ENCODE assay signal across 22 cellular contexts in the genomic region with DNA sequence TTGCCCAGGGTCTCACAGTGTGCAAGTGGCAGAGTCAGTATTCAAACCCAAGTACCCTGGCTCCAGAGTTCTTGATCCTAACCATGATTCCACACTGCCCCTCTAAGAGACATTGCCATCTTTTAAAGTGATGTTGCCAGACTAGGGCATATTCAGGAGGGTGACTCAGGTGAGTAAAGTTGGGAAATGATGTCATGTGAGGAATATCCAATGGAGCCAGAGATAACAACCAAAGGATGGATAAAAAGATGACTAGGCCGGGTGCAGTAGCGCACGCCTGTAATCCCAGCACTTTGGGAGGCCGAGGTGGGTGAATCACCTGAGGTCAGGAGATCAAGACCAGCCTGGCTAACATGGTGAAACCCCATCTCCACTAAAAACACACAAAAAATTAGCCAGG.
DNase-seq lines count a peak whose midpoint lies in the region; ATAC-seq, FAIRE-seq and TF ChIP-seq lines count a peak whose summit lies in the region.
"Had no signal": no experiment of that assay in that cellular context is flagged by ENCODE, and none has a peak within 500 bp of the region (broad histone marks: within the 10 kb centered on the region; RNA-seq: fewer than 3 reads in every experiment).

No MANE protein-coding gene starts in this region.

- H3K9me3 ChIP-seq in PC-3 (ENCODE audit: low read length): no peaks in the 10 kb centered on the region
- H3K9me3 ChIP-seq: BE2C had no signal

- H2BK120ac ChIP-seq in mesendoderm (ENCODE audit: low read depth, low read length): no peak overlapping the region

- H3K36me3 ChIP-seq in bronchial epithelial cell (ENCODE audit: control insufficient read depth, insufficient read depth, low read length): no peaks in the 10 kb centered on the region
- no peaks in the 10 kb centered on the region for H3K36me3 ChIP-seq in mesendoderm (ENCODE audit: control insufficient read depth, insufficient read depth, low read length)
- H3K36me3 ChIP-seq in PC-3 (ENCODE audit: low read depth, low read length): no peaks in the 10 kb centered on the region
- H3K36me3 ChIP-seq: BE2C had no signal

- H3K18ac ChIP-seq in mesendoderm (ENCODE audit: low read length): no peak overlapping the region

- H3F3A ChIP-seq in PC-3 (ENCODE audit: low read length, unreplicated experiment): no peaks in the 10 kb centered on the region

- H3K79me2 ChIP-seq in mesendoderm (ENCODE audit: control insufficient read depth, insufficient read depth, low read length) (no peaks in the 10 kb centered on the region), PC-3 (ENCODE audit: low read length) (no peaks in the 10 kb centered on the region)

- no peak overlapping the region for H3K4me3 ChIP-seq in bronchial epithelial cell (ENCODE audit: low read depth, low read length)
- no peak overlapping the region for H3K4me3 ChIP-seq in mesendoderm (ENCODE audit: low read length)
- H3K4me3 ChIP-seq in PC-3 (ENCODE audit: low read length): no peak overlapping the region
- H3K4me3 ChIP-seq: K562 had no signal

- H2BK15ac ChIP-seq in mesendoderm (replicated peaks; ENCODE audit: low read depth): no peak overlapping the region

- H4K5ac ChIP-seq in mesendoderm (ENCODE audit: low read length): no peak overlapping the region

- H3K23ac ChIP-seq in mesendoderm (ENCODE audit: low read length): no peak overlapping the region

- no peak for TF ChIP-seq CTCF in RWPE1 (conservative IDR thresholded peaks at IDR 0.05; ENCODE audit: low read depth)
- no peak for TF ChIP-seq CTCF in bronchial epithelial cell (IDR thresholded peaks at IDR 0.05; ENCODE audit: insufficient read depth, low read length, severe bottlenecking)
- no peak for TF ChIP-seq CTCF in PC-3 (conservative IDR thresholded peaks at IDR 0.05; ENCODE audit: low read depth, low read length)

- no peak for ATAC-seq in GM21528 (IDR thresholded peaks at IDR 0.05; ENCODE audit: low FRiP score, unreplicated experiment)
- ATAC-seq in PC-3: no peak
- ATAC-seq: HCT116, K562 had no signal

- no peaks in the 10 kb centered on the region for H4K20me1 ChIP-seq in PC-3 (ENCODE audit: low read length)

- BruUV-seq in PC-3 (replicated peaks; lab: Mats Ljungman, UMichigan): no TSS peak

- no peak overlapping the region for H2AFZ ChIP-seq in PC-3 (ENCODE audit: low read length)

- no peak for DNase-seq in HTR-8/SVneo (ENCODE audit: insufficient read length, low spot score)
- peak; percentile 20 for DNase-seq in RWPE1 (ENCODE audit: low spot score)
- peak; percentile 77 for DNase-seq in bronchial epithelial cell (ENCODE audit: low read depth)
- DNase-seq in mesendoderm: peak; percentile 5
- no peak for DNase-seq in PC-3
- DNase-seq in medulla oblongata (ENCODE audit: extremely low spot score): no peak
- no peak for DNase-seq in activated CD4-positive, alpha-beta T cell treated with anti-CD3 and anti-CD28 coated beads for 4 hours
- DNase-seq: ACHN; BE2C; CD4-positive, CD25-positive, alpha-beta regulatory T cell; CD8-positive, alpha-beta memory T cell; COR-L47; GOT3; H7; HFFc6 had no signal

- no peaks in the 10 kb centered on the region for H3K9me2 ChIP-seq in PC-3 (replicated peaks; ENCODE audit: low read length)

- H3K27ac ChIP-seq in RWPE1 (no peak overlapping the region), mesendoderm (ENCODE audit: low read depth, low read length) (no peak overlapping the region), PC-3 (ENCODE audit: low read length) (no peak overlapping the region)

- CTCF ChIA-PET in RWPE1 (lab: Yijun Ruan, JAX) (interaction anchor here (0.7 kb wide), 1 partner anchor 315 kb away, joined by 3 read pairs; no protein-coding TSS in a partner anchor), PC-3 (lab: Charles Lee) (no interaction called here)

- H3K4me2 ChIP-seq in mesendoderm (ENCODE audit: low read length) (no peak overlapping the region), PC-3 (ENCODE audit: low read length) (no peak overlapping the region)

- WGBS in mesendoderm (ENCODE audit: extremely low coverage, insufficient coverage, low lambda C conversion rate): no CpG with 5 or more reads among the region's 4 CpGs

- no peak overlapping the region for H2BK5ac ChIP-seq in mesendoderm (ENCODE audit: low read length)

- H3K9ac ChIP-seq in mesendoderm (ENCODE audit: low read length) (no peak overlapping the region), PC-3 (ENCODE audit: low read length) (no peak overlapping the region)

- H2AK5ac ChIP-seq in mesendoderm (ENCODE audit: low read length): no peak overlapping the region

- H3K4me1 ChIP-seq in mesendoderm (ENCODE audit: control insufficient read depth, low read depth, low read length) (no peaks in the 10 kb centered on the region), PC-3 (ENCODE audit: insufficient read depth, low read length) (no peaks in the 10 kb centered on the region)
- H3K4me1 ChIP-seq: BE2C had no signal

- POLR2A ChIA-PET in RWPE1 (lab: Yijun Ruan, JAX; ENCODE audit: low non-redundant PET): no interaction called here
- POLR2A ChIA-PET in PC-3 (lab: Charles Lee; ENCODE audit: unreplicated experiment): no interaction called here

- intact Hi-C loops in PC-3 (cut with micrococcal nuclease): no loop called here

- no peak overlapping the region for H3K4ac ChIP-seq in mesendoderm (ENCODE audit: low read depth, low read length)

- no peaks in the 10 kb centered on the region for H3K79me1 ChIP-seq in mesendoderm (ENCODE audit: low read length)

- H3K27me3 ChIP-seq in bronchial epithelial cell (ENCODE audit: control insufficient read depth, insufficient read depth, low read length) (no peaks in the 10 kb centered on the region), mesendoderm (ENCODE audit: insufficient read depth, low read length, poor library complexity) (no peaks in the 10 kb centered on the region), PC-3 (ENCODE audit: low read length) (peaks cover 69% of the 10 kb centered on the region)
- H3K27me3 ChIP-seq: BE2C had no signal

- H3K56ac ChIP-seq in mesendoderm (ENCODE audit: low read length): no peak overlapping the region

- FAIRE-seq in HTR-8/SVneo (lab: Jason Lieb, UNC) (peak; percentile 65), bronchial epithelial cell (lab: Jason Lieb, UNC) (no peak)
- FAIRE-seq: A204.1, G401.6, GM12891, GM19239, K562 had no signal

- no peak overlapping the region for H4K8ac ChIP-seq in mesendoderm (ENCODE audit: low read depth, low read length)

Comparison
In these comparisons a context has a peak if more than half of its experiments do, and no peak if none do; other contexts are left out.
1. DNase-seq: peak in RWPE1 (single experiment), bronchial epithelial cell (single experiment) and mesendoderm (single experiment); none in HTR-8/SVneo (single experiment), PC-3 (single experiment), medulla oblongata (single experiment) and activated CD4-positive, alpha-beta T cell treated with anti-CD3 and anti-CD28 coated beads for 4 hours (0 of 2).